28 cellular contexts compared by ENCODE assay signal in the genomic region with DNA sequence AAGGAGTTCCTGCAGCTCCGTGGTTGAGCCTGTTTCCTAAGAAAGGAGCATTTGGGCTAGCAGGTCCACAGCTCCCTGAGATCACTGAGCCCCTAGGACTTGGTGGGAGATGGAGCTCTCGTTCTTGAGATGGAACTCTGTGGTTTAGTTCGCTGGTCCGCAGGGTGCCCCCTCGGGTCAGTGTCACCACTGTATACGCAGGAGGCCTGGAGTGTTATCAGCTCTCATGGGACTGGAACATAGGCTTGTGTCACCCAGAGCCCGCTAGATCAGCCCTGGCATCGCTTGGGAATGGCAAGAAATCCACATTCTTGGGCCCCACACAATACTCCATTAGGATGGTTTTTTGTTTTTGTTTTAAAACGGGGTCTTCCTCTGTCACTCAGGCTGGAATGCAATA.
"Had no signal": no experiment of that assay in that cellular context is flagged by ENCODE, and none has a peak within 500 bp of the region (broad histone marks: within the 10 kb centered on the region; RNA-seq: fewer than 3 reads in every experiment).

No MANE protein-coding gene starts in this region.

- ATAC-seq: activated CD4-positive, alpha-beta T cell treated with anti-CD3 and anti-CD28 coated beads for 36 hours; activated CD8-positive, alpha-beta T cell treated with anti-CD3 and anti-CD28 coated beads for 36 hours; activated naive CD4-positive, alpha-beta T cell treated with anti-CD3 and anti-CD28 coated beads, Interleukin-2, amount 50 U/mL, for 72 hours; activated T-cell treated with anti-CD3 and anti-CD28 coated beads, Interleukin-2, amount 50 U/mL, for 72 hours; foreskin keratinocyte; gastrocnemius medialis had no signal

- H3K27ac ChIP-seq: ascending aorta, breast epithelium, cardiac muscle cell, coronary artery, dorsolateral prefrontal cortex, esophagus muscularis mucosa, foreskin keratinocyte, gastrocnemius medialis had no signal

- H3K27ac Mint-ChIP-seq: activated CD4-positive, alpha-beta T cell treated with anti-CD3 and anti-CD28 coated beads for 36 hours; activated CD4-positive, alpha-beta T cell treated with anti-CD3 and anti-CD28 coated beads, Interleukin-2, amount 10 ng/mL, durations not matched to agents 24 days and 14 days; activated CD8-positive, alpha-beta T cell treated with anti-CD3 and anti-CD28 coated beads for 36 hours; activated naive CD4-positive, alpha-beta T cell treated with anti-CD3 and anti-CD28 coated beads, Interleukin-2, amount 10 ng/mL, durations not matched to agents 7 days and 5 days; activated naive CD8-positive, alpha-beta T cell treated with anti-CD3 and anti-CD28 coated beads, Interleukin-2, amount 10 ng/mL, durations not matched to agents 7 days and 5 days; activated T-cell treated with anti-CD3 and anti-CD28 coated beads, Interleukin-2, amount 50 U/mL, for 24 hours; activated T-cell treated with anti-CD3 and anti-CD28 coated beads, Interleukin-2, amount 50 U/mL, for 72 hours; brain had no signal

- H3K4me3 ChIP-seq: ascending aorta, breast epithelium, cardiac muscle cell, coronary artery, dorsolateral prefrontal cortex, esophagus muscularis mucosa, gastrocnemius medialis had no signal

- H3K9me3 Mint-ChIP-seq: activated CD4-positive, alpha-beta T cell treated with anti-CD3 and anti-CD28 coated beads, Interleukin-2, amount 10 ng/mL, durations not matched to agents 24 days and 14 days; activated CD8-positive, alpha-beta T cell treated with anti-CD3 and anti-CD28 coated beads for 36 hours; activated naive CD4-positive, alpha-beta T cell treated with anti-CD3 and anti-CD28 coated beads, Interleukin-2, amount 10 ng/mL, durations not matched to agents 7 days and 5 days; activated naive CD4-positive, alpha-beta T cell treated with anti-CD3 and anti-CD28 coated beads, Interleukin-2, amount 50 U/mL, for 72 hours; activated naive CD8-positive, alpha-beta T cell treated with anti-CD3 and anti-CD28 coated beads, Interleukin-2, amount 10 ng/mL, durations not matched to agents 7 days and 5 days; activated T-cell treated with anti-CD3 and anti-CD28 coated beads, Interleukin-2, amount 50 U/mL, for 24 hours; activated T-cell treated with anti-CD3 and anti-CD28 coated beads, Interleukin-2, amount 50 U/mL, for 72 hours; central memory CD8-positive, alpha-beta T cell; dendritic cell treated with granulocyte-macrophage colony-stimulating factor and Interleukin-4, amounts not matched to agents 40 ng/mL and 50 ng/mL, for 4 days had no signal

- H3K4me3 Mint-ChIP-seq: activated CD4-positive, alpha-beta T cell treated with anti-CD3 and anti-CD28 coated beads for 36 hours; activated CD4-positive, alpha-beta T cell treated with anti-CD3 and anti-CD28 coated beads, Interleukin-2, amount 10 ng/mL, durations not matched to agents 24 days and 14 days; activated CD8-positive, alpha-beta T cell treated with anti-CD3 and anti-CD28 coated beads for 36 hours; activated naive CD4-positive, alpha-beta T cell treated with anti-CD3 and anti-CD28 coated beads, Interleukin-2, amount 10 ng/mL, durations not matched to agents 7 days and 5 days; activated naive CD8-positive, alpha-beta T cell treated with anti-CD3 and anti-CD28 coated beads, Interleukin-2, amount 10 ng/mL, durations not matched to agents 7 days and 5 days; activated T-cell treated with anti-CD3 and anti-CD28 coated beads, Interleukin-2, amount 50 U/mL, for 24 hours; activated T-cell treated with anti-CD3 and anti-CD28 coated beads, Interleukin-2, amount 50 U/mL, for 72 hours; dendritic cell treated with granulocyte-macrophage colony-stimulating factor and Interleukin-4, amounts not matched to agents 40 ng/mL and 50 ng/mL, for 4 days had no signal

- DNase-seq: activated CD4-positive, alpha-beta T cell treated with anti-CD3 and anti-CD28 coated beads for 36 hours; activated CD4-positive, CD25-positive, alpha-beta regulatory T cell; activated CD4-positive, CD25-positive, alpha-beta regulatory T cell treated with anti-CD3 and anti-CD28 coated beads, Interleukin-2, amount 50 U/mL, for 72 hours; activated CD8-positive, alpha-beta T cell treated with anti-CD3 and anti-CD28 coated beads for 36 hours; activated gamma-delta T cell; activated naive CD4-positive, alpha-beta T cell; activated naive CD4-positive, alpha-beta T cell treated with anti-CD3 and anti-CD28 coated beads, Interleukin-2, amount 10 ng/mL, durations not matched to agents 7 days and 5 days; activated naive CD8-positive, alpha-beta T cell treated with anti-CD3 and anti-CD28 coated beads, Interleukin-2, amount 10 ng/mL, durations not matched to agents 7 days and 5 days; activated T-cell treated with anti-CD3 and anti-CD28 coated beads for 4 hours; activated T-cell treated with anti-CD3 and anti-CD28 coated beads, Interleukin-2, amount 50 U/mL, for 24 hours; activated T-cell treated with anti-CD3 and anti-CD28 coated beads, Interleukin-2, amount 50 U/mL, for 72 hours; dorsolateral prefrontal cortex; effector memory CD4-positive, alpha-beta T cell; erythroblast; foreskin keratinocyte; gastrocnemius medialis; glutamatergic neuron; T-helper 2 cell had no signal

- H3K9me3 ChIP-seq: ascending aorta, breast epithelium, esophagus muscularis mucosa, gastrocnemius medialis had no signal

- H3K27me3 Mint-ChIP-seq: activated CD4-positive, alpha-beta T cell treated with anti-CD3 and anti-CD28 coated beads for 36 hours; activated CD8-positive, alpha-beta T cell treated with anti-CD3 and anti-CD28 coated beads for 36 hours; activated naive CD4-positive, alpha-beta T cell treated with anti-CD3 and anti-CD28 coated beads, Interleukin-2, amount 10 ng/mL, durations not matched to agents 7 days and 5 days; activated naive CD8-positive, alpha-beta T cell treated with anti-CD3 and anti-CD28 coated beads, Interleukin-2, amount 10 ng/mL, durations not matched to agents 7 days and 5 days; activated T-cell treated with anti-CD3 and anti-CD28 coated beads, Interleukin-2, amount 50 U/mL, for 24 hours; brain; central memory CD8-positive, alpha-beta T cell; dendritic cell treated with granulocyte-macrophage colony-stimulating factor and Interleukin-4, amounts not matched to agents 40 ng/mL and 50 ng/mL, for 4 days had no signal

- H3K27me3 ChIP-seq: ascending aorta, breast epithelium, cardiac muscle cell, dorsolateral prefrontal cortex, esophagus muscularis mucosa, foreskin keratinocyte, gastrocnemius medialis had no signal

- H3K36me3 ChIP-seq: ascending aorta, breast epithelium, cardiac muscle cell, gastrocnemius medialis had no signal
